Comparison of ENCODE assay signal across 8 cellular contexts in the genomic region with DNA sequence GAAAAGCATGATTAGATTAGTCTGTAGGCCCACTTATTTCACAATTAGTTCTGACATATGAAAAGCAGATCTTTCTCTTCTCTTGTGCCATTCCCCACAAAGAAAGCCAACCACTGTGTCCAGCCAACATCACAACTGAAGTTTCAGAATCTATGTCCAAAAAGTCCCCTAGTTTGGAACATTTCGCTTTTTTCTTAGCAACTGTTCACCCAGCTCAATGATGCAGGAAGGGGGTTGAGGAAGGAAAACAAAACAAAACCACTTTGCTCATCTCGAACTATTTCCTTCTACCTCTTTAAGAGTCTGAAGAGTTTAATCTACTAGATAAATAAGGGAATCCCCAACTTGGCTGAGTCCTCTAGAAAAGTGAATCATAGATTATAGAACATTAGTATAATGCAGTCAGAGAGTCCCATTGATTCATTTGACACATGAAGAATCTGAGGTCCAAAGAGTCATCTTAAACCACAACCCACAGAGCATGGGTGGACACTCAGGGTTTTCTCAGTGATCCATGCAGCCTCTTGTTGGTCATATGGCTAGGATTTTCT.
DNase-seq lines count a peak whose midpoint lies in the region; ATAC-seq, FAIRE-seq and TF ChIP-seq lines count a peak whose summit lies in the region.

No MANE protein-coding gene starts in this region.

- no peaks in the 10 kb centered on the region for H3K27me3 ChIP-seq in GM06990 (replicated peaks; ENCODE audit: control insufficient read depth, insufficient read depth, low read length)

- FAIRE-seq in frontal cortex (lab: Jason Lieb, UNC), result no peak

- no peak overlapping the region for H3K4me3 ChIP-seq in GM06990 (replicated peaks; ENCODE audit: low read depth, low read length)
- no peak overlapping the region for H3K4me3 ChIP-seq in astrocyte of the cerebellum (ENCODE audit: low read depth, low read length)

- 0 out of 2 replicates have a peak, but pooled peaks cover 1% of the 10 kb centered on the region for H3K36me3 ChIP-seq in GM06990 (ENCODE audit: control insufficient read depth, insufficient read depth, low read length)

- peak; percentile 45 for ATAC-seq in GM21528 (IDR thresholded peaks at IDR 0.05; ENCODE audit: low FRiP score, unreplicated experiment)

- TF ChIP-seq CTCF in GM06990 (IDR thresholded peaks at IDR 0.05; ENCODE audit: insufficient read depth, low read length, poor library complexity, severe bottlenecking) (no peak), astrocyte of the cerebellum (IDR thresholded peaks at IDR 0.05; ENCODE audit: low read depth, low read length, missing control alignments) (no peak)

- in situ Hi-C loops in astrocyte of the cerebellum (cut with HindIII; ENCODE audit: low sequenced_read_pairs), result no loop called here

- peak; percentile 83 for DNase-seq in GM06990 (ENCODE audit: extremely low read depth, insufficient read length)
- peak; percentile 89 for DNase-seq in HT1080 (ENCODE audit: low read depth)
- DNase-seq in astrocyte of the cerebellum (ENCODE audit: low read depth), result peak; percentile 59
- peak; percentile 45 for DNase-seq in midbrain (lab: John Stamatoyannopoulos, UW)
- DNase-seq in frontal cortex (ENCODE audit: low spot score in 2 of 2), result no peak
- no peak for DNase-seq in NCI-H2029 treated with DMSO at 0.1 percent for 48 hours (lab: John Stamatoyannopoulos, UW)
- no peak for DNase-seq in NCI-H524 (lab: John Stamatoyannopoulos, UW)

Comparison
In these comparisons a context has a peak if more than half of its experiments do, and no peak if none do; other contexts are left out.
1. DNase-seq: peak in GM06990 (single experiment), HT1080 (single experiment), astrocyte of the cerebellum (single experiment) and midbrain (single experiment); none in frontal cortex (0 of 2), NCI-H2029 treated with DMSO at 0.1 percent for 48 hours (single experiment) and NCI-H524 (0 of 2).